21 cellular contexts compared by ENCODE assay signal in genomic region chr5:1273745-1274144, GRCh38. TPM values are rescaled to one million over a fixed set of nuclear protein-coding genes. Genes with fewer than 3 reads are reported as not detected.
DNase-seq lines count a peak whose midpoint lies in the region; ATAC-seq, FAIRE-seq and TF ChIP-seq lines count a peak whose summit lies in the region.
"Had no signal": no experiment of that assay in that cellular context is flagged by ENCODE, and none has a peak within 500 bp of the region (broad histone marks: within the 10 kb centered on the region; RNA-seq: fewer than 3 reads in every experiment).

No MANE protein-coding gene starts in this region.

- no peaks in the 10 kb centered on the region for H3K79me2 ChIP-seq in K562 (ENCODE audit: control insufficient read depth, insufficient read depth, low read length)

- no peaks in the 10 kb centered on the region for H3K9me1 ChIP-seq in K562 (ENCODE audit: control insufficient read depth, insufficient read depth, low read length)

- no peak for TF ChIP-seq RAD21 in K562 (CRISPR knock-in tag; conservative IDR thresholded peaks at IDR 0.05 in 1 of 2, IDR thresholded peaks at IDR 0.05 in 1 of 2)

- FAIRE-seq in K562 (lab: Jason Lieb, UNC), result no peak
- FAIRE-seq: GM12891 had no signal

- TF ChIP-seq CTCF in K562 (IDR thresholded peaks at IDR 0.05 in 2 of 3, conservative IDR thresholded peaks at IDR 0.05 in 1 of 3; ENCODE audit: insufficient read depth in 2 of 3, low read depth in 1 of 3, low read length in 3 of 3) (no peak), glutamatergic neuron (IDR thresholded peaks at IDR 0.05; ENCODE audit: partially characterized antibody, unreplicated experiment) (no peak)

- no peak for TF ChIP-seq POLR2A in K562 (conservative IDR thresholded peaks at IDR 0.05)

- H3K4me3 ChIP-seq in right cardiac atrium (ENCODE audit: low read length), result no peak overlapping the region
- no peak overlapping the region for H3K4me3 ChIP-seq in K562

- BruUV-seq in K562 (replicated peaks; lab: Mats Ljungman, UMichigan), result no TSS peak

- no peak overlapping the region for H3K4me2 ChIP-seq in K562 (ENCODE audit: insufficient read depth, low read length)

- in situ Hi-C loops in K562 (cut with MboI), result no loop called here

- 95% methylated on average over 20 of the region's 20 CpGs for WGBS in right cardiac atrium
- WGBS in K562 (ENCODE audit: insufficient coverage, low coverage, missing lambda C conversion rate), result 48% methylated on average over 17 of the region's 20 CpGs

- no peak for TF ChIP-seq EP300 in K562 (IDR thresholded peaks at IDR 0.05; ENCODE audit: low read length)

- H3K4me1 ChIP-seq in right cardiac atrium (ENCODE audit: control insufficient read depth, insufficient read depth, low read length) (no peaks in the 10 kb centered on the region), K562 (replicated peaks in 1 of 2; ENCODE audit: control insufficient read depth in 2 of 2, insufficient read depth in 2 of 2, low read length in 2 of 2) (peaks cover 0 to 30% of the 10 kb centered on the region in 2 experiments; a peak in 1 of 5 replicates)

- H3K9me3 Mint-ChIP-seq in glutamatergic neuron (ENCODE audit: unreplicated experiment), result no peaks in the 10 kb centered on the region
- H3K9me3 Mint-ChIP-seq: CD4-positive, alpha-beta memory T cell had no signal

- ATAC-seq in right cardiac atrium (no peak), K562 (no peak), HG03432 (IDR thresholded peaks at IDR 0.05; ENCODE audit: unreplicated experiment) (no peak)

- H4K20me1 ChIP-seq in K562 (replicated peaks; ENCODE audit: control insufficient read depth, insufficient read depth, low read length), result peaks cover 5% of the 10 kb centered on the region; the same call in 1 of the 2 replicates

- no peak overlapping the region for H3K4me3 Mint-ChIP-seq in glutamatergic neuron (ENCODE audit: unreplicated experiment)
- H3K4me3 Mint-ChIP-seq: CD4-positive, alpha-beta memory T cell had no signal

- H3K36me3 Mint-ChIP-seq in glutamatergic neuron (ENCODE audit: unreplicated experiment), result peaks cover 9% of the 10 kb centered on the region
- H3K36me3 Mint-ChIP-seq: CD4-positive, alpha-beta memory T cell had no signal

- H3K4me1 Mint-ChIP-seq in glutamatergic neuron (ENCODE audit: low read depth, unreplicated experiment), result no peaks in the 10 kb centered on the region

- no peak overlapping the region for H2AFZ ChIP-seq in K562 (ENCODE audit: low read depth, low read length)

- peaks cover 8% of the 10 kb centered on the region for H3K27me3 Mint-ChIP-seq in glutamatergic neuron (ENCODE audit: unreplicated experiment)
- H3K27me3 Mint-ChIP-seq: CD4-positive, alpha-beta memory T cell had no signal

- no peak overlapping the region for H3K9ac ChIP-seq in K562 (ENCODE audit: insufficient read depth in 1 of 2, low read depth in 2 of 2, low read length in 2 of 2)

- POLR2A ChIA-PET in K562 (lab: Yijun Ruan, JAX), result no interaction called here

- H3K9me3 ChIP-seq in right cardiac atrium (ENCODE audit: control insufficient read depth, low read length) (no peaks in the 10 kb centered on the region), K562 (replicated peaks; ENCODE audit: control insufficient read depth, insufficient read depth, low read depth, low read length) (no peaks in the 10 kb centered on the region)

- CTCF ChIA-PET in K562 (lab: Yijun Ruan, JAX; ENCODE audit: low intra/inter-chr PET ratio), result no interaction called here

- peak in 2 of 3 donors; percentile 4 to 39 for DNase-seq in right cardiac atrium
- DNase-seq in cardiac septum (ENCODE audit: low spot score), result no peak
- no peak for DNase-seq in K562 (ENCODE audit: extremely low read depth in 1 of 4, low spot score in 3 of 4)
- peak; percentile 3 for DNase-seq in glutamatergic neuron
- no peak for DNase-seq in stimulated activated CD4-positive, alpha-beta T cell treated with anti-CD3 and anti-CD28 coated beads, Interleukin-1b, Interleukin-23, amount 100 ng/mL, for 48 hours
- DNase-seq: C1 segment of cervical spinal cord; Calu3; CD4-positive, alpha-beta memory T cell; COR-L47; DMS79; GF-D8; GOT3; H7; HCEC 1CT had no signal

- H3K27ac Mint-ChIP-seq in glutamatergic neuron (ENCODE audit: unreplicated experiment), result no peak overlapping the region
- H3K27ac Mint-ChIP-seq: CD4-positive, alpha-beta memory T cell had no signal

- H3K36me3 ChIP-seq in K562 (ENCODE audit: control insufficient read depth, insufficient read depth, low read length), result no peaks in the 10 kb centered on the region

- intact Hi-C loops in right cardiac atrium (cut with DNase I) (no loop called here), cardiac septum (cut with DNase I) (no loop called here), K562 (cut with micrococcal nuclease) (no loop called here)

- H3K27me3 ChIP-seq in right cardiac atrium (ENCODE audit: control insufficient read depth, insufficient read depth), result no peaks in the 10 kb centered on the region
- H3K27me3 ChIP-seq in K562 (ENCODE audit: control insufficient read depth in 2 of 2, insufficient read depth in 2 of 2, low read length in 2 of 2), result peaks cover 13 to 49% of the 10 kb centered on the region in 2 experiments

- H3K27ac ChIP-seq in right cardiac atrium (ENCODE audit: low read length) (no peak overlapping the region), K562 (ENCODE audit: extremely low read depth, low read depth, low read length) (no peak overlapping the region)

TF ChIP-seq in K562, 482 proteins besides CTCF, POLR2A, EP300 and RAD21:
- TF ChIP-seq USF1 (CRISPR knock-in tag; IDR thresholded peaks at IDR 0.05), result 0 out of 2 replicates have a peak, but pooled peaks have one; percentile 13
- TF ChIP-seq HDAC1 (IDR thresholded peaks at IDR 0.05), result no peak
TF ChIP-seq in K562: peak in this region for 1.

RNA-seq across cellular contexts. Expression of gene TERT, which starts 21.1 kb away (rescaled TPM):
- total RNA-seq in right cardiac atrium (not detected), cardiac septum (not detected), K562 (2014; rRNA removed) (1.7 and 2.5 TPM in 2 replicates), K562 (2014; rRNA removed; fragmentation: Illumina TruSeq; extraction: Trizol) (0.41 and 0.44 TPM in 2 replicates), K562 (2015; rRNA removed; fragmentation: Illumina TruSeq; extraction: Trizol) (0.54 and 0.83 TPM in 2 replicates), K562 (2021) (3.3 and 3.4 TPM in 2 replicates), glutamatergic neuron (ENCODE audit: unreplicated experiment) (2.9 TPM)
- polyA plus RNA-seq in right cardiac atrium (not detected), K562 (2011; rRNA removed) (1.4 and 2.7 TPM in 2 replicates), K562 (2014; fragmentation: Illumina TruSeq; extraction: Trizol) (0.48 and 1.00 TPM in 2 replicates), K562 (2014; fragmentation: Nextera tagmentation; extraction: Ambion mirVana) (under 1 TPM in 1 of 2 experiments, not detected in 1; 0.08 TPM), K562 (2014; rRNA removed) (2.2 and 4.5 TPM in 2 replicates)
- total RNA-seq in K562 (2011; cell fraction: chromatin; rRNA removed; ENCODE audit: low replicate concordance), result 14.2 and 54.7 TPM in 2 replicates
- 26.1 and 26.7 TPM in 2 replicates for total RNA-seq in K562 (2011; cell fraction: nucleolus; rRNA removed)
- 10.8 and 13.8 TPM in 2 replicates for total RNA-seq in K562 (2011; cell fraction: nucleoplasm; rRNA removed)
- 1.3 and 3.8 TPM in 2 replicates for polyA plus RNA-seq in K562 (2011; cell fraction: cytosol; rRNA removed)
- 15.4 and 32.7 TPM in 2 replicates for polyA plus RNA-seq in K562 (2011; cell fraction: nucleus; rRNA removed)
- 1.0 and 1.5 TPM in 2 replicates for polyA plus RNA-seq in K562 (2012)
- polyA minus RNA-seq in K562 (2011; rRNA and poly(A)+ RNA removed), result 0.69 and 1.6 TPM in 2 replicates
- 1.7 and 5.3 TPM in 2 replicates for polyA minus RNA-seq in K562 (2011; cell fraction: cytosol; rRNA and poly(A)+ RNA removed)
- 8.1 and 11.4 TPM in 2 replicates for polyA minus RNA-seq in K562 (2011; cell fraction: nucleus; rRNA and poly(A)+ RNA removed)
- total RNA-seq: CD4-positive, alpha-beta memory T cell had no signal
- polyA plus RNA-seq: BJ had no signal

RNA-seq across cellular contexts. Expression of gene SLC6A18, which starts 48.6 kb away (rescaled TPM):
- total RNA-seq in right cardiac atrium (not detected), cardiac septum (not detected), K562 (2014; rRNA removed) (not detected in 2 replicates), K562 (2014; rRNA removed; fragmentation: Illumina TruSeq; extraction: Trizol) (not detected in 2 replicates), K562 (2015; rRNA removed; fragmentation: Illumina TruSeq; extraction: Trizol) (not detected in 2 replicates), K562 (2021) (not detected in 2 replicates), glutamatergic neuron (ENCODE audit: unreplicated experiment) (not detected)
- polyA plus RNA-seq in right cardiac atrium (not detected), K562 (2011; rRNA removed) (not detected in 2 replicates), K562 (2014; fragmentation: Illumina TruSeq; extraction: Trizol) (not detected in 2 replicates), K562 (2014; fragmentation: Nextera tagmentation; extraction: Ambion mirVana) (not detected), K562 (2014; rRNA removed) (not detected in 2 replicates)
- not detected in 2 replicates for total RNA-seq in K562 (2011; cell fraction: chromatin; rRNA removed; ENCODE audit: low replicate concordance)
- total RNA-seq in K562 (2011; cell fraction: nucleolus; rRNA removed), result not detected in 2 replicates
- total RNA-seq in K562 (2011; cell fraction: nucleoplasm; rRNA removed), result not detected in 2 replicates
- polyA plus RNA-seq in K562 (2011; cell fraction: cytosol; rRNA removed), result not detected in 2 replicates
- not detected in 2 replicates for polyA plus RNA-seq in K562 (2011; cell fraction: nucleus; rRNA removed)
- not detected in 2 replicates for polyA plus RNA-seq in K562 (2012)
- not detected in 2 replicates for polyA minus RNA-seq in K562 (2011; rRNA and poly(A)+ RNA removed)
- polyA minus RNA-seq in K562 (2011; cell fraction: cytosol; rRNA and poly(A)+ RNA removed), result not detected in 2 replicates
- not detected in 2 replicates for polyA minus RNA-seq in K562 (2011; cell fraction: nucleus; rRNA and poly(A)+ RNA removed)
- total RNA-seq: A172; A673; Calu3; CD4-positive, alpha-beta memory T cell; Daoy; G401; H7 had no signal
- polyA plus RNA-seq: BJ; CD4-positive, alpha-beta memory T cell had no signal

Comparison
In these comparisons a context has a peak if more than half of its experiments do, and no peak if none do; other contexts are left out.
1. DNase-seq: peak in right cardiac atrium (2 of 3) and glutamatergic neuron (single experiment); none in cardiac septum (single experiment), K562 (0 of 4) and stimulated activated CD4-positive, alpha-beta T cell treated with anti-CD3 and anti-CD28 coated beads, Interleukin-1b, Interleukin-23, amount 100 ng/mL, for 48 hours (single experiment).